ENCODE assay signal across 26 cellular contexts in the genomic region with DNA sequence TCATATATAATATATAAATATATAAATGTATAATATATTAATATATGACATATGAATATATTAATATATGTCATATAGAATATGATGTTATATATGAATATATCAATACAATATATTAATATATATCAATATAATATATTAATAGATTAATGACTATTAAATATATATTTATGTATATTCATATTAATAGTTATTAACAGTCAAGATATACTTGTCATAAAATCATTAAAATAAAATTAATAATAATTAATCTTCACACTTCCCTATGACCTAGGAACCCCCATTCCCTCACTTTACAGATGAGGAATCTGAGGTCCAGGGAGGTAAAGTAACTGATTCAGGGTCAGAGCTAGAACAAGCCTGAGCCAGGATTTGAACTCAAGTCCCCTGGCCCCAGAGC.
"Had no signal": no experiment of that assay in that cellular context is flagged by ENCODE, and none has a peak within 500 bp of the region (broad histone marks: within the 10 kb centered on the region; RNA-seq: fewer than 3 reads in every experiment).

No MANE protein-coding gene starts in this region.

- H3K4me1 ChIP-seq: parathyroid adenoma, psoas muscle, right lobe of liver, sigmoid colon, stomach, thyroid gland, tibial nerve, upper lobe of left lung, vagina had no signal

- H3K27ac ChIP-seq: neural progenitor cell, ovary, parathyroid adenoma, psoas muscle, right lobe of liver, sigmoid colon, stomach, thoracic aorta, thyroid gland, tibial nerve, upper lobe of left lung, vagina had no signal

- H3K27me3 ChIP-seq: ovary, thyroid gland, upper lobe of left lung, vagina had no signal

- H3K9me3 Mint-ChIP-seq: natural killer cell; nephron; neural progenitor cell; stimulated activated effector memory CD8-positive, alpha-beta T cell treated with anti-CD3 and anti-CD28 coated beads, Interleukin-12 subunit alpha, Interleukin-12 subunit beta, amount 100 ng/mL, for 72 hours; stimulated activated naive B cell treated with anti-CD40 and anti-IgM and Interleukin-4, amounts not matched to agents 10 μg/mL and 1 μg/mL and 100 μg/mL, for 72 hours; stimulated activated naive CD8-positive, alpha-beta T cell treated with anti-CD3 and anti-CD28 coated beads, Interleukin-15, Interleukin-2, amounts not matched to agents 100 ng/mL and 50 ng/mL, for 24 hours had no signal

- H3K4me3 Mint-ChIP-seq: natural killer cell; nephron; neural progenitor cell; stimulated activated effector memory CD8-positive, alpha-beta T cell treated with anti-CD3 and anti-CD28 coated beads, Interleukin-12 subunit alpha, Interleukin-12 subunit beta, amount 100 ng/mL, for 72 hours; stimulated activated naive B cell treated with anti-CD40 and anti-IgM and Interleukin-4, amounts not matched to agents 10 μg/mL and 1 μg/mL and 100 μg/mL, for 72 hours; stimulated activated naive CD8-positive, alpha-beta T cell treated with anti-CD3 and anti-CD28 coated beads, Interleukin-15, Interleukin-2, amounts not matched to agents 100 ng/mL and 50 ng/mL, for 24 hours had no signal

- H3K27ac Mint-ChIP-seq: natural killer cell; nephron; neural progenitor cell; progenitor cell of endocrine pancreas; stimulated activated effector memory CD8-positive, alpha-beta T cell treated with anti-CD3 and anti-CD28 coated beads, Interleukin-12 subunit alpha, Interleukin-12 subunit beta, amount 100 ng/mL, for 72 hours; stimulated activated naive B cell treated with anti-CD40 and anti-IgM and Interleukin-4, amounts not matched to agents 10 μg/mL and 1 μg/mL and 100 μg/mL, for 72 hours; stimulated activated naive CD8-positive, alpha-beta T cell treated with anti-CD3 and anti-CD28 coated beads, Interleukin-15, Interleukin-2, amounts not matched to agents 100 ng/mL and 50 ng/mL, for 24 hours had no signal

- DNase-seq: natural killer cell; occipital lobe; ovary; posterior cingulate gyrus; psoas muscle; right cardiac atrium; right lobe of liver; sigmoid colon; small intestine; stimulated activated CD4-positive, alpha-beta T cell treated with anti-CD3 and anti-CD28 coated beads, Interleukin-1b, Interleukin-23, amount 100 ng/mL, for 48 hours; stimulated activated CD4-positive, alpha-beta T cell treated with anti-CD3 and anti-CD28 coated beads, Interleukin-4, amount 100 ng/mL, for 24 hours; stimulated activated naive B cell treated with anti-CD40 and anti-IgM and Interleukin-4, amounts not matched to agents 10 μg/mL and 1 μg/mL and 100 μg/mL, for 72 hours; stimulated activated naive CD4-positive, alpha-beta T cell treated with Interleukin-2 at 50 U/mL for 16 hours; stomach; thyroid gland; trophoblast cell; upper lobe of left lung had no signal

- H3K36me3 ChIP-seq: neural progenitor cell, ovary, right lobe of liver, sigmoid colon, stomach, thoracic aorta, thyroid gland, tibial nerve, upper lobe of left lung, vagina had no signal

- H3K9me3 ChIP-seq: ovary, psoas muscle, right lobe of liver, sigmoid colon, stomach, thoracic aorta, thyroid gland, tibial nerve, upper lobe of left lung, vagina had no signal

- H3K36me3 Mint-ChIP-seq: natural killer cell; neural progenitor cell; stimulated activated effector memory CD8-positive, alpha-beta T cell treated with anti-CD3 and anti-CD28 coated beads, Interleukin-12 subunit alpha, Interleukin-12 subunit beta, amount 100 ng/mL, for 72 hours; stimulated activated naive B cell treated with anti-CD40 and anti-IgM and Interleukin-4, amounts not matched to agents 10 μg/mL and 1 μg/mL and 100 μg/mL, for 72 hours had no signal

- H3K9ac ChIP-seq: neural progenitor cell, parathyroid adenoma had no signal

- H3K4me1 Mint-ChIP-seq: natural killer cell; nephron; neural progenitor cell; stimulated activated effector memory CD8-positive, alpha-beta T cell treated with anti-CD3 and anti-CD28 coated beads, Interleukin-12 subunit alpha, Interleukin-12 subunit beta, amount 100 ng/mL, for 72 hours; stimulated activated naive B cell treated with anti-CD40 and anti-IgM and Interleukin-4, amounts not matched to agents 10 μg/mL and 1 μg/mL and 100 μg/mL, for 72 hours had no signal

- H3K4me3 ChIP-seq: neural progenitor cell, ovary, psoas muscle, right lobe of liver, sigmoid colon, stomach, thoracic aorta, thyroid gland, tibial nerve, upper lobe of left lung, vagina had no signal
